Comparison of ENCODE assay signal across 7 cellular contexts in genomic region chr17:11628831-11629230, GRCh38. TPM values are rescaled to one million over a fixed set of nuclear protein-coding genes. Genes with fewer than 3 reads are reported as not detected.
"Had no signal": no experiment of that assay in that cellular context is flagged by ENCODE, and none has a peak within 500 bp of the region (broad histone marks: within the 10 kb centered on the region; RNA-seq: fewer than 3 reads in every experiment).

No MANE protein-coding gene starts in this region.

- DNase-seq: GM23248, GOT3, HCEC 1CT, HFFc6 had no signal

- H3K27ac ChIP-seq: GM23248 had no signal

- H3K4me1 ChIP-seq: HAP-1 had no signal

- H3K4me2 ChIP-seq: GM23338 had no signal

- H3K36me3 ChIP-seq: HAP-1 had no signal

- H3K4me3 ChIP-seq: GM23248, GM23338, HAP-1 had no signal

- H2AFZ ChIP-seq: GM23248, GM23338 had no signal

- ATAC-seq: GM23338, HCT116 had no signal

- H3K9me3 ChIP-seq: HAP-1 had no signal

RNA-seq across cellular contexts. Expression of gene DNAH9, which starts 30.6 kb away (rescaled TPM):
- total RNA-seq: GM23248, GM23338, HFFc6 had no signal
